ENCODE assay signal across 9 cellular contexts in the genomic region with DNA sequence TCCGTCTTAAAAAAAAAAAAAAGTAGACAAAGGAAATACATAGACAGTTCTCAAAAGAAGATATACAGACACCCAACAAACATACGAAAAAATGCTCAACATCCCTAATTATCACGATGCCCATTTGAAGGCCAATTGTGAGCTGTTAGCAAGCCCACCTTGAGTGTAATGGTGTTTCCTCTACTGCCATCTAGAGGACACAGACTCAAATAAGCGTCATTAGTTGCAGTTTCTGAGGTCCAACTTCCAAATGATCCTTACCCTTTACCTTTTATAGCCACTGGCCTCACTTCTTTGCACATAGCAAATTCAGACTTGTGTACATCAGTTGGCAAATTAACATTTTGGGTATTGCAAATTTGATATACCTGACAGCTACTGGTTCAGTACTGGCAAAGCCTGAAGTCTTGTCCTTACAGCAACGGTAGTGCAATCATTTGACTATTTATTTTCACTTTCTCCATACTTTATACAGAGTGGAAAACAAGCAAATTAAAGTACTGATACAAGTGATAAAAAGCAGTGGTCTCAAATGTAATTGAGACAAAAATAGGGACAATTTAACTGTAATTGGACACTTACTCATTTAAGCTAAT.
DNase-seq lines count a peak whose midpoint lies in the region; ATAC-seq and TF ChIP-seq lines count a peak whose summit lies in the region.
"Had no signal": no experiment of that assay in that cellular context is flagged by ENCODE, and none has a peak within 500 bp of the region (broad histone marks: within the 10 kb centered on the region; RNA-seq: fewer than 3 reads in every experiment).

No MANE protein-coding gene starts in this region.

- peak; percentile 55 for TF ChIP-seq CTCF in left ventricle myocardium inferior (IDR thresholded peaks at IDR 0.05; ENCODE audit: borderline replicate concordance)
- TF ChIP-seq CTCF in upper lobe of right lung (IDR thresholded peaks at IDR 0.05) = peak; percentile 48

- DNase-seq in left ventricle myocardium inferior (no peak), right cardiac atrium (no peak), NCI-H748 (lab: John Stamatoyannopoulos, UW; ENCODE audit: unreplicated experiment) (peak; percentile 59), erythroblast (lab: John Stamatoyannopoulos, UW) (peak; percentile 18 to 45), upper lobe of right lung (no peak), COLO668 (lab: John Stamatoyannopoulos, UW; ENCODE audit: unreplicated experiment) (no peak), NCI-H526 treated with DMSO at 0.1 percent for 48 hours (lab: John Stamatoyannopoulos, UW) (no peak)
- DNase-seq: NCI-H446 treated with DMSO at 0.1 percent for 48 hours had no signal

- no peak for ATAC-seq in right cardiac atrium
- peak; percentile 46 for ATAC-seq in upper lobe of right lung
- ATAC-seq in HG03196 (IDR thresholded peaks at IDR 0.05; ENCODE audit: unreplicated experiment) = no peak

- H3K36me3 ChIP-seq in left ventricle myocardium inferior (no peaks in the 10 kb centered on the region), upper lobe of right lung (no peaks in the 10 kb centered on the region)

- no peaks in the 10 kb centered on the region for H3K9me3 ChIP-seq in left ventricle myocardium inferior (replicated peaks)
- H3K9me3 ChIP-seq in right cardiac atrium (ENCODE audit: control insufficient read depth, low read length) = no peaks in the 10 kb centered on the region
- no peaks in the 10 kb centered on the region for H3K9me3 ChIP-seq in upper lobe of right lung

- no peak overlapping the region for H3K4me3 ChIP-seq in left ventricle myocardium inferior
- no peak overlapping the region for H3K4me3 ChIP-seq in right cardiac atrium (ENCODE audit: low read length)
- H3K4me3 ChIP-seq in upper lobe of right lung = no peak overlapping the region

- no peak for TF ChIP-seq POLR2A in erythroblast (IDR thresholded peaks at IDR 0.05; ENCODE audit: low read length)

- H3K27me3 ChIP-seq in left ventricle myocardium inferior (ENCODE audit: low read depth) (peaks cover 58% of the 10 kb centered on the region), right cardiac atrium (ENCODE audit: control insufficient read depth, insufficient read depth) (no peaks in the 10 kb centered on the region), upper lobe of right lung (no peaks in the 10 kb centered on the region)

- WGBS in right cardiac atrium = 37% methylated on average over 5 of the region's 5 CpGs

- no peaks in the 10 kb centered on the region for H3K4me1 ChIP-seq in left ventricle myocardium inferior
- no peaks in the 10 kb centered on the region for H3K4me1 ChIP-seq in right cardiac atrium (ENCODE audit: control insufficient read depth, insufficient read depth, low read length)
- no peaks in the 10 kb centered on the region for H3K4me1 ChIP-seq in upper lobe of right lung

- H3K27ac ChIP-seq in left ventricle myocardium inferior (replicated peaks) (no peak overlapping the region), right cardiac atrium (ENCODE audit: low read length) (no peak overlapping the region), upper lobe of right lung (no peak overlapping the region)

- intact Hi-C loops in left ventricle myocardium inferior (cut with micrococcal nuclease) = no loop called here
- intact Hi-C loops in right cardiac atrium (cut with DNase I) = no loop called here
- intact Hi-C loops in upper lobe of right lung (cut with DNase I) = no loop called here

Comparison
In these comparisons a context has a peak if more than half of its experiments do, and no peak if none do; other contexts are left out.
1. DNase-seq: peak in NCI-H748 (single experiment) and erythroblast (2 of 2); none in left ventricle myocardium inferior (single experiment), right cardiac atrium (0 of 3), upper lobe of right lung (single experiment), COLO668 (single experiment) and NCI-H526 treated with DMSO at 0.1 percent for 48 hours (single experiment).